8 cellular contexts compared by ENCODE assay signal in the genomic region with DNA sequence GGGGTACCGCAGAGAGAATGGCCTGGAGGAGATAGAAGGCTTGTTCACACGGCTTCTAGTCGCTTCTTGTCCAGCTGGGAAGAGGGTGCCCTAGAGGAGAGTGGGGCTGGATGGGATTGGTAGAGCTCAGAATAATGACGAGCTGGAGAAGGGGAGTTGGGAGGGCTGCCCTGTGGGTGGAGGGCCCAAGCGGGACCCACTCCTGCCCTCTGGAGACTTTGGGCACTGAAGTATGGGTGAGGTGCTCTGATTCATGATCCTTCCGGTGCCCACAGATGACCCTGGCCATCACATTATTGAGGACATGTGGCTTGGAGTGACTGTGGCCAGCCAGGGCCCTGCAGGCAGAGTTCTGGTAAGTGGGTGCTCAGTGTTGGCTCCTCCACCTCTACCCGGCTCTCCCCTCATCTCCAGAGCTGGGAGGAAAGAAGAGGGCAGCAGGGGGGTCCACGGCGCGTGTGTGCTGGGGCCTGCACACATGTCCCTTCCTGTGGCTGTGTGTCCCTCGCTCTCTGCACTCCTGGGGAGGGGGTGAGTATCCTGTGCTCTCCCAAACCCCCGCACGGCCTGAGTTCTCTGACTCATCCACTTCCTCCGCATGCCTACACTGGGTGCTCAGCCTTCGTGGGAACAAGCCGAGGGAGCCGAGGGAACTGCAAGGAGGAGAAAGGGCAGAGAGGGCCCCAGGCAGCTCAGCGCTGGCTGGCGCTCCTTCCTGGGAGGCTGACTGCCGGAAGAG. TPM values are rescaled to one million over a fixed set of nuclear protein-coding genes. Genes with fewer than 3 reads are reported as not detected.
DNase-seq lines count a peak whose midpoint lies in the region; ATAC-seq and TF ChIP-seq lines count a peak whose summit lies in the region.

No MANE protein-coding gene starts in this region.

- H3K9me3 ChIP-seq in esophagus squamous epithelium (no peaks in the 10 kb centered on the region), osteoblast (ENCODE audit: low read depth, low read length) (no peaks in the 10 kb centered on the region), Karpas-422 (ENCODE audit: low read length) (no peaks in the 10 kb centered on the region)

- H2AFZ ChIP-seq in osteoblast (ENCODE audit: low read length), result no peak overlapping the region
- no peak overlapping the region for H2AFZ ChIP-seq in Karpas-422 (ENCODE audit: low read length)

- H3K9ac ChIP-seq in Karpas-422 (ENCODE audit: low read length), result no peak overlapping the region

- H3K36me3 ChIP-seq in esophagus squamous epithelium (peaks cover 2 to 27% (median 17%) of the 10 kb centered on the region in 3 donors), osteoblast (ENCODE audit: insufficient read depth, low read length) (peaks cover 38% of the 10 kb centered on the region), Karpas-422 (ENCODE audit: insufficient read depth, low read length) (no peaks in the 10 kb centered on the region)

- peak; percentile 73 for DNase-seq in AG09319 (ENCODE audit: extremely low read depth, low read depth)
- peak; percentile 95 for DNase-seq in RKO (ENCODE audit: low spot score)
- no peak for DNase-seq in esophagus squamous epithelium (lab: John Stamatoyannopoulos, UW)
- DNase-seq in osteoblast (ENCODE audit: insufficient read length, low spot score, missing footprints), result peak; percentile 99
- no peak for DNase-seq in Karpas-422
- DNase-seq in NCI-H82 (lab: John Stamatoyannopoulos, UW), result no peak
- DNase-seq in medulla oblongata (ENCODE audit: extremely low spot score), result no peak

- 35 to 49% methylated on average over 11 to 13 of the region's 20 CpGs for WGBS in esophagus squamous epithelium, 2 donors

- H4K20me1 ChIP-seq in osteoblast (ENCODE audit: insufficient read depth, low read length) (no peaks in the 10 kb centered on the region), Karpas-422 (ENCODE audit: insufficient read depth, low read depth, low read length) (0 out of 2 replicates have a peak, but pooled peaks cover 3% of the 10 kb centered on the region)

- H3K4me2 ChIP-seq in osteoblast (ENCODE audit: insufficient read depth, low read length), result peak overlapping the region; percentile 55
- H3K4me2 ChIP-seq in Karpas-422 (ENCODE audit: low read depth, low read length, poor library complexity, severe bottlenecking), result no peak overlapping the region

- no peak for TF ChIP-seq POLR2A in esophagus squamous epithelium (IDR thresholded peaks at IDR 0.05)

- peaks cover 79% of the 10 kb centered on the region for H3K79me2 ChIP-seq in osteoblast (ENCODE audit: insufficient read depth, low read length)
- no peaks in the 10 kb centered on the region for H3K79me2 ChIP-seq in Karpas-422 (ENCODE audit: low read length)

- peaks cover 51 to 67% (median 67%) of the 10 kb centered on the region in 3 donors for H3K4me1 ChIP-seq in esophagus squamous epithelium
- H3K4me1 ChIP-seq in osteoblast (ENCODE audit: insufficient read depth, low read length), result peaks cover 71% of the 10 kb centered on the region
- peaks cover 13% of the 10 kb centered on the region for H3K4me1 ChIP-seq in Karpas-422 (ENCODE audit: low read length)

- no peaks in the 10 kb centered on the region for H3K27me3 ChIP-seq in esophagus squamous epithelium
- no peaks in the 10 kb centered on the region for H3K27me3 ChIP-seq in osteoblast (ENCODE audit: insufficient read depth, low read length)
- no peaks in the 10 kb centered on the region for H3K27me3 ChIP-seq in Karpas-422 (ENCODE audit: low read length)

- H3K9me2 ChIP-seq in Karpas-422 (replicated peaks; ENCODE audit: insufficient read depth, low read length), result no peaks in the 10 kb centered on the region

- TF ChIP-seq CTCF in AG09319 (IDR thresholded peaks at IDR 0.05; ENCODE audit: low read depth, low read length) (no peak), esophagus squamous epithelium (IDR thresholded peaks at IDR 0.05) (no peak), osteoblast (IDR thresholded peaks at IDR 0.05; ENCODE audit: extremely low read depth, low read depth, low read length) (no peak)

- H3K27ac ChIP-seq in esophagus squamous epithelium, result peak overlapping the region; percentile 89 to 95 (median 92)
- H3K27ac ChIP-seq in osteoblast (ENCODE audit: low read depth, low read length), result peak overlapping the region; percentile 95
- H3K27ac ChIP-seq in Karpas-422 (ENCODE audit: low read length), result no peak overlapping the region

- no peak overlapping the region for H3K4me3 ChIP-seq in esophagus squamous epithelium
- H3K4me3 ChIP-seq in osteoblast (ENCODE audit: insufficient read depth, low read length), result no peak overlapping the region
- no peak overlapping the region for H3K4me3 ChIP-seq in Karpas-422 (ENCODE audit: low read length)

- ATAC-seq in HG03139 (IDR thresholded peaks at IDR 0.05; ENCODE audit: unreplicated experiment), result no peak

- intact Hi-C loops in esophagus squamous epithelium (cut with DNase I), result no loop called here

RNA-seq across cellular contexts. Expression of a gene that starts 8.5 kb away (rescaled TPM):
- total RNA-seq in esophagus squamous epithelium (10 to 100 TPM; 44.4 to 86.3 (median 77.0) TPM), osteoblast (73.4 and 81.4 TPM in 2 replicates)
- total RNA-seq in Karpas-422 (2014; rRNA removed; shearing (Covaris generic); ENCODE audit: low replicate concordance), result 1.0 and 1.6 TPM in 2 replicates

RNA-seq across cellular contexts. Expression of a gene that starts 30.7 kb away (rescaled TPM):
- 10 to 100 TPM in 3 of 4 donors, 1 to 10 TPM in 1; 5.2 to 20.2 (median 12.8) TPM for total RNA-seq in esophagus squamous epithelium
- total RNA-seq in osteoblast, result 43.4 and 54.8 TPM in 2 replicates
- not detected in 2 replicates for total RNA-seq in Karpas-422 (2014; rRNA removed; shearing (Covaris generic); ENCODE audit: low replicate concordance)

Comparison
In these comparisons a context has a peak if more than half of its experiments do, and no peak if none do; other contexts are left out.
1. DNase-seq: peak in AG09319 (single experiment), RKO (single experiment) and osteoblast (single experiment); none in esophagus squamous epithelium (single experiment), Karpas-422 (single experiment), NCI-H82 (single experiment) and medulla oblongata (single experiment).
2. RNA of a gene that starts 8.5 kb away (total RNA-seq): 44.4 to 86.3 TPM in esophagus squamous epithelium and 73.4 to 81.4 TPM in osteoblast; 1.0 to 1.6 TPM in Karpas-422; every median in the first group is over 10 times any median in the second.